1 cellular context compared by ENCODE assay signal in genomic region chr5:82861705-82862104, GRCh38.
TF ChIP-seq lines count a peak whose summit lies in the region.

No MANE protein-coding gene starts in this region.

TF ChIP-seq in neural cell, 6 proteins besides CTCF, POLR2A, EP300 and RAD21 (continued from another document):
- no peak for TF ChIP-seq REST (IDR thresholded peaks at IDR 0.05; ENCODE audit: borderline replicate concordance)
- no peak for TF ChIP-seq EZH2 (IDR thresholded peaks at IDR 0.05; ENCODE audit: borderline replicate concordance, insufficient read depth, low read length, poor library complexity, severe bottlenecking)
- no peak for TF ChIP-seq SMC3 (conservative IDR thresholded peaks at IDR 0.05; ENCODE audit: poor library complexity)
